Comparison of ENCODE assay signal across 24 cellular contexts in genomic region chr16:88515925-88516324, GRCh38.
"Had no signal": no experiment of that assay in that cellular context is flagged by ENCODE, and none has a peak within 500 bp of the region (broad histone marks: within the 10 kb centered on the region; RNA-seq: fewer than 3 reads in every experiment).

No MANE protein-coding gene starts in this region.

- DNase-seq: colonic mucosa; cortex of kidney; effector CD8-positive, alpha-beta T cell; effector memory CD8-positive, alpha-beta T cell; endodermal cell; esophagus squamous epithelium; foreskin fibroblast; foreskin melanocyte; gastrocnemius medialis; glutamatergic neuron; head of caudate nucleus; heart right ventricle; left cardiac atrium; left lung; left ventricle myocardium superior; lower lobe of right lung; mesenchymal stem cell; midbrain had no signal

- H3K4me1 ChIP-seq: colonic mucosa, esophagus squamous epithelium, gastrocnemius medialis, heart right ventricle, left lung, lower lobe of right lung had no signal

- H3K4me3 Mint-ChIP-seq: dendritic cell treated with granulocyte-macrophage colony-stimulating factor and Interleukin-4, amounts not matched to agents 40 ng/mL and 50 ng/mL, for 4 days; endodermal cell had no signal

- H3K9me3 ChIP-seq: colonic mucosa, esophagus squamous epithelium, gastrocnemius medialis, heart right ventricle, left lung, lower lobe of right lung had no signal

- H3K27ac Mint-ChIP-seq: dendritic cell treated with granulocyte-macrophage colony-stimulating factor and Interleukin-4, amounts not matched to agents 40 ng/mL and 50 ng/mL, for 4 days; endodermal cell had no signal

- FAIRE-seq: endometrium, islet of Langerhans, keratinocyte had no signal

- H3K27ac ChIP-seq: colonic mucosa, epithelial cell of prostate, esophagus squamous epithelium, gastrocnemius medialis, heart right ventricle, left lung, lower lobe of right lung had no signal

- H3K27me3 Mint-ChIP-seq: dendritic cell treated with granulocyte-macrophage colony-stimulating factor and Interleukin-4, amounts not matched to agents 40 ng/mL and 50 ng/mL, for 4 days; effector memory CD8-positive, alpha-beta T cell had no signal

- H3K27me3 ChIP-seq: colonic mucosa, heart right ventricle, left lung had no signal

- H3K4me3 ChIP-seq: colonic mucosa, esophagus squamous epithelium, gastrocnemius medialis, heart right ventricle, left lung, lower lobe of right lung had no signal

- H3K9me3 Mint-ChIP-seq: endodermal cell had no signal

- H3K36me3 ChIP-seq: colonic mucosa, esophagus squamous epithelium, gastrocnemius medialis, heart right ventricle, left lung, lower lobe of right lung had no signal

- ATAC-seq: effector memory CD8-positive, alpha-beta T cell; esophagus mucosa; gastrocnemius medialis; heart right ventricle; left cardiac atrium; left lung; left ventricle myocardium superior; lower lobe of right lung had no signal
